Comparison of ENCODE assay signal across 20 cellular contexts in the genomic region with DNA sequence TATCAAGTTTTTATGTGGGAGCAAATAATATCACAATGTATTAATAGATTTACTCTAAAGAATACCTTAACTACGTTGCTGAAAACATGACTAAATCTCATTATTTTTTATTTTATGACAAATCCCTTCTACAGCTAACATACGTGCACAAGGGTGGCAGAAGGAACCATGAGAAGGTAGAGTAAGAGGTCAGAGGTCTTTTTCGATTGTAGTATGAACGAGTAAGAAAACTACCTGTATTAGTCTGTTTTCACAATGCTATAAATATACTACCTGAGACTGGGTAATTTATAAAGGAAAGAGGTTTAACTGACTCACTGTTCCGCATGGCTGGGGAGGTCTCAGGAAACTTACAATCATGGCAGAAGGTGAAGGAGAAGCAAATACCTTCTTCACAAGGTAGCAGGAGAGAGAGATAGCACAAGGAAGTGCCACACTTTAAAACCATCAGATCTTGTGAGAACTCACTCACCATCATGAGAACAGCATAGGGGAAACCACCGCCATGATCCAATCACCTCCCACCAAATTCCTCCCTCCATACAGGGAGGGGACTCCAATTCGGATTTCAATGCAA.
"Had no signal": no experiment of that assay in that cellular context is flagged by ENCODE, and none has a peak within 500 bp of the region (broad histone marks: within the 10 kb centered on the region; RNA-seq: fewer than 3 reads in every experiment).

No MANE protein-coding gene starts in this region.

- H3K4me3 Mint-ChIP-seq: memory B cell; naive B cell; natural killer cell treated with Interleukin-12 subunit alpha and Interleukin-12 subunit beta and Interleukin-15 and Interleukin-18, amount 100 ng/mL, for 72 hours; neural crest cell; stimulated activated naive B cell treated with anti-CD40 and anti-IgM and Interleukin-4, amounts not matched to agents 10 μg/mL and 1 μg/mL and 100 μg/mL, for 72 hours; stimulated activated naive CD8-positive, alpha-beta T cell treated with anti-CD3 and anti-CD28 coated beads, Interleukin-15, Interleukin-2, amounts not matched to agents 100 ng/mL and 50 ng/mL, for 24 hours had no signal

- DNase-seq: dermis blood vessel endothelial cell; effector memory CD4-positive, alpha-beta T cell; foreskin keratinocyte; head of caudate nucleus; mucosa of descending colon; naive B cell; pancreas; right lobe of liver; small intestine; stimulated activated CD4-positive, alpha-beta T cell treated with anti-CD3 and anti-CD28 coated beads, Interleukin-15, amount 100 ng/mL, for 24 hours; stimulated activated CD4-positive, alpha-beta T cell treated with anti-CD3 and anti-CD28 coated beads, Interleukin-2, amount 100 ng/mL, for 48 hours; stimulated activated naive B cell treated with anti-CD40 and anti-IgM and Interleukin-4, amounts not matched to agents 10 μg/mL and 1 μg/mL and 100 μg/mL, for 72 hours; transverse colon; upper lobe of right lung had no signal

- H3K9me3 Mint-ChIP-seq: memory B cell; natural killer cell treated with Interleukin-12 subunit alpha and Interleukin-12 subunit beta and Interleukin-15 and Interleukin-18, amount 100 ng/mL, for 72 hours; neural crest cell; stimulated activated naive B cell treated with anti-CD40 and anti-IgM and Interleukin-4, amounts not matched to agents 10 μg/mL and 1 μg/mL and 100 μg/mL, for 72 hours; stimulated activated naive CD8-positive, alpha-beta T cell treated with anti-CD3 and anti-CD28 coated beads, Interleukin-15, Interleukin-2, amounts not matched to agents 100 ng/mL and 50 ng/mL, for 24 hours had no signal

- H3K27me3 Mint-ChIP-seq: memory B cell; naive B cell; natural killer cell treated with Interleukin-12 subunit alpha and Interleukin-12 subunit beta and Interleukin-15 and Interleukin-18, amount 100 ng/mL, for 72 hours; stimulated activated naive B cell treated with anti-CD40 and anti-IgM and Interleukin-4, amounts not matched to agents 10 μg/mL and 1 μg/mL and 100 μg/mL, for 72 hours; stimulated activated naive CD8-positive, alpha-beta T cell treated with anti-CD3 and anti-CD28 coated beads, Interleukin-15, Interleukin-2, amounts not matched to agents 100 ng/mL and 50 ng/mL, for 24 hours had no signal

- FAIRE-seq: endothelial cell of umbilical vein, keratinocyte, pancreas, small intestine had no signal

- H3K27ac Mint-ChIP-seq: memory B cell; natural killer cell treated with Interleukin-12 subunit alpha and Interleukin-12 subunit beta and Interleukin-15 and Interleukin-18, amount 100 ng/mL, for 72 hours; stimulated activated naive B cell treated with anti-CD40 and anti-IgM and Interleukin-4, amounts not matched to agents 10 μg/mL and 1 μg/mL and 100 μg/mL, for 72 hours; stimulated activated naive CD8-positive, alpha-beta T cell treated with anti-CD3 and anti-CD28 coated beads, Interleukin-15, Interleukin-2, amounts not matched to agents 100 ng/mL and 50 ng/mL, for 24 hours had no signal

- ATAC-seq: foreskin keratinocyte; mucosa of descending colon; natural killer cell treated with Interleukin-12 subunit alpha and Interleukin-12 subunit beta and Interleukin-15 and Interleukin-18, amount 100 ng/mL, for 72 hours; stimulated activated naive B cell treated with anti-CD40 and anti-IgM and Interleukin-4, amounts not matched to agents 10 μg/mL and 1 μg/mL and 100 μg/mL, for 72 hours; upper lobe of right lung had no signal

- H3K36me3 Mint-ChIP-seq: natural killer cell treated with Interleukin-12 subunit alpha and Interleukin-12 subunit beta and Interleukin-15 and Interleukin-18, amount 100 ng/mL, for 72 hours had no signal
